ENCODE assay signal across 8 cellular contexts in the genomic region with DNA sequence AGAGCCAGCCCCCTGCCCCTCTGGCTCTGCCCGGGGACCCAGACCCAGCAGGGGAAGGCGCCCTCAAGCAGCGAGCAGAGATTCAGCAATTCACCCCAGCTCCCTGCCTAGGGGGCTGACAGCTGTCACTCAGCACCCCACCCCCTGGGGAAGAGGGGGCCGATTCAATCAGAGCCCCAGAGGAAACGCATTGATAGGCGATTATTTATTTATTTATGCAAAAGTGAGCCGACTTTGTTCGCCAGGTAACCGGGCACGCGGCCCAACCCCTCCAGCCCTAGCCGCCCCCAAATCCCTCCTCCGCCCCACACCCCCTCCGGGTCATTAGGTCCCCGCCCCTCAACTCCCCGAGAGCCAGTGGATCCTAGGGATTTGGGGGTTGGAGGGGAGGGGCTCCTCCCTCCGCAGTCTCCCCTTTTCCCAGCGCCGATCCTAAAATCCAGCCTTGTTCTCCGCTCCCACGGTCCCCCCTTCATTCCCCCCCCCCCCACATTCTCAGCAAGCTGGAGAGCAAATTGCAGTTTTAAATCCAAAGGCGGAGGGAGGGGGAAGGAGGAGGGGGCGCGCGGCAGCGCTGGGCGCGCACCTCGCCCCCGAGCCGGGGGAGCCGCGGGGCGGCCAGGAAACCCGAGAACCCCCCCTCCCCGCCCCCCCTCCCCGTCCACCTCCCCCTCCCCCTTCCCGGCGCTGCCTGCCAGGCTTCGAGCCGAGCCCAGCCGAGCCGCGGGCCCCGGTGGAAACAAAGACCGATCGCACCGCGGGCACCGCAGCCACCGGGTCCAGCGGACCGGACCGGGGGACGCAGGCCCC. TPM values are rescaled to one million over a fixed set of nuclear protein-coding genes. Genes with fewer than 3 reads are reported as not detected.
DNase-seq lines count a peak whose midpoint lies in the region; ATAC-seq and TF ChIP-seq lines count a peak whose summit lies in the region.

No MANE protein-coding gene starts in this region.

- no peaks in the 10 kb centered on the region for H3K36me3 ChIP-seq in duodenal mucosa (ENCODE audit: control insufficient read depth in 1 of 2, insufficient read depth in 2 of 2, low read length in 2 of 2)
- no peaks in the 10 kb centered on the region for H3K36me3 ChIP-seq in lower lobe of right lung
- H3K36me3 ChIP-seq in tibial nerve: no peaks in the 10 kb centered on the region

- H3K4me3 ChIP-seq in GM12875 (ENCODE audit: low read depth, low read length): peak overlapping the region; percentile 80
- H3K4me3 ChIP-seq in duodenal mucosa (ENCODE audit: low read depth in 1 of 2, low read length in 2 of 2): peak overlapping the region; percentile 81 to 90
- H3K4me3 ChIP-seq in lower lobe of right lung: peak overlapping the region; percentile 89
- peak overlapping the region; percentile 78 to 99 (median 94) for H3K4me3 ChIP-seq in tibial nerve

- ATAC-seq in T-helper 17 cell (no peak), lower lobe of right lung (peak; percentile 51), GM18867 (IDR thresholded peaks at IDR 0.05; ENCODE audit: unreplicated experiment) (no peak), GM18868 (IDR thresholded peaks at IDR 0.05; ENCODE audit: unreplicated experiment) (no peak)

- H3K36me3 Mint-ChIP-seq in T-helper 17 cell (ENCODE audit: low read depth): peaks cover 1% of the 10 kb centered on the region

- H3K27ac Mint-ChIP-seq in T-helper 17 cell: peak overlapping the region; percentile 77

- 1 to 2% methylated on average over 24 to 49 of the region's 55 CpGs for WGBS in tibial nerve, 2 donors

- H3K27me3 Mint-ChIP-seq in T-helper 17 cell: no peaks in the 10 kb centered on the region

- H3K9me3 ChIP-seq in T-helper 17 cell (ENCODE audit: control insufficient read depth, low read length, poor library complexity, severe bottlenecking) (no peaks in the 10 kb centered on the region), duodenal mucosa (ENCODE audit: control insufficient read depth in 1 of 2, low read length in 2 of 2) (no peaks in the 10 kb centered on the region), lower lobe of right lung (no peaks in the 10 kb centered on the region), tibial nerve (no peaks in the 10 kb centered on the region)

- intact Hi-C loops in lower lobe of right lung (cut with DNase I): no loop called here

- TF ChIP-seq EP300 in tibial nerve (IDR thresholded peaks at IDR 0.05): peak in 1 of 2 donors; percentile 23

- peak overlapping the region; percentile 53 to 54 for H3K9ac ChIP-seq in duodenal mucosa (ENCODE audit: low read depth in 1 of 2, low read length in 2 of 2)

- no peaks in the 10 kb centered on the region for H3K27me3 ChIP-seq in duodenal mucosa (ENCODE audit: control insufficient read depth in 1 of 2, insufficient read depth in 2 of 2, low read length in 2 of 2)
- no peaks in the 10 kb centered on the region for H3K27me3 ChIP-seq in lower lobe of right lung (ENCODE audit: low read depth)
- H3K27me3 ChIP-seq in tibial nerve: no peaks in the 10 kb centered on the region

- no peak for TF ChIP-seq CTCF in 22Rv1 (IDR thresholded peaks at IDR 0.05)
- no peak for TF ChIP-seq CTCF in GM12875 (IDR thresholded peaks at IDR 0.05; ENCODE audit: borderline replicate concordance, insufficient read depth, low read depth, low read length)
- TF ChIP-seq CTCF in lower lobe of right lung (IDR thresholded peaks at IDR 0.05): no peak
- peak in 1 of 5 experiments; percentile 12 for TF ChIP-seq CTCF in tibial nerve (IDR thresholded peaks at IDR 0.05)

- peak overlapping the region; percentile 85 for H3K27ac ChIP-seq in 22Rv1
- H3K27ac ChIP-seq in duodenal mucosa (ENCODE audit: low read depth, low read length): peak overlapping the region; percentile 59
- peak overlapping the region; percentile 81 for H3K27ac ChIP-seq in lower lobe of right lung
- peak overlapping the region; percentile 93 to 99 (median 97) for H3K27ac ChIP-seq in tibial nerve

- H3K4me3 Mint-ChIP-seq in T-helper 17 cell: peak overlapping the region; percentile 95

- peaks cover 49% of the 10 kb centered on the region for H3K4me1 Mint-ChIP-seq in T-helper 17 cell

- peak; percentile 29 to 41 (median 35) for DNase-seq in T-helper 17 cell
- peak; percentile 69 for DNase-seq in lower lobe of right lung
- peak in 1 of 2 donors; percentile 63 for DNase-seq in tibial nerve (ENCODE audit: low spot score in 2 of 2)

- peaks cover 42 to 44% of the 10 kb centered on the region in 2 donors for H3K4me1 ChIP-seq in duodenal mucosa (ENCODE audit: control insufficient read depth in 1 of 2, insufficient read depth in 2 of 2, low read length in 2 of 2)
- peaks cover 64% of the 10 kb centered on the region for H3K4me1 ChIP-seq in lower lobe of right lung
- peaks cover 6 to 82% (median 62%) of the 10 kb centered on the region in 4 donors for H3K4me1 ChIP-seq in tibial nerve

- no peak for TF ChIP-seq POLR2A in tibial nerve (IDR thresholded peaks at IDR 0.05)

RNA-seq across cellular contexts. Expression of gene AHDC1, which starts 1.2 kb away (rescaled TPM):
- 10 to 100 TPM; 15.9 to 18.7 TPM for total RNA-seq in T-helper 17 cell
- 23.7 TPM for total RNA-seq in lower lobe of right lung
- total RNA-seq in tibial nerve: 10 to 100 TPM; 26.4 to 39.9 (median 34.6) TPM

RNA-seq across cellular contexts. Expression of gene FGR, which starts 32.3 kb away (rescaled TPM):
- total RNA-seq in T-helper 17 cell (10 to 100 TPM in 1 of 2 donors, 1 to 10 TPM in 1; 3.3 to 12.6 TPM), lower lobe of right lung (193 TPM), tibial nerve (10 to 100 TPM; 18.4 to 63.9 (median 22.6) TPM)

Comparison
In these comparisons a context has a peak if more than half of its experiments do, and no peak if none do; other contexts are left out.
1. ATAC-seq: peak in lower lobe of right lung (2 of 2); none in T-helper 17 cell (single experiment), GM18867 (single experiment) and GM18868 (single experiment).
2. Peak in every context shown above with its lines, with median percentiles within 50 percentile points of each other: H3K27ac ChIP-seq and H3K4me3 ChIP-seq.